ENCODE assay signal across 23 cellular contexts in genomic region chr11:12282676-12283075, GRCh38.
DNase-seq lines count a peak whose midpoint lies in the region; ATAC-seq and TF ChIP-seq lines count a peak whose summit lies in the region.
"Had no signal": no experiment of that assay in that cellular context is flagged by ENCODE, and none has a peak within 500 bp of the region (broad histone marks: within the 10 kb centered on the region; RNA-seq: fewer than 3 reads in every experiment).

No MANE protein-coding gene starts in this region.

- CTCF ChIA-PET in SK-N-SH (lab: Yijun Ruan, JAX) (interaction anchor here (0.5 to 19.2 kb wide), 29 partner anchors 7 to 727 kb away, joined by 3 to 488 read pairs (median 8); no protein-coding TSS in a partner anchor), Panc1 (lab: Charles Lee) (interaction anchor here (0.6 to 0.8 kb wide), 3 partner anchors 37 to 450 kb away, joined by 3 to 7 read pairs (median 4); no protein-coding TSS in a partner anchor)

- H3K9me3 Mint-ChIP-seq in chondrocyte (ENCODE audit: low read depth) = no peaks in the 10 kb centered on the region
- no peaks in the 10 kb centered on the region for H3K9me3 Mint-ChIP-seq in activated T-cell treated with anti-CD3 and anti-CD28 coated beads, Interleukin-2, amount 50 U/mL, for 24 hours
- H3K9me3 Mint-ChIP-seq: CD8-positive, alpha-beta T cell had no signal

- no TSS peak for BruUV-seq in Panc1 (replicated peaks; lab: Mats Ljungman, UMichigan)

- WGBS in SK-N-SH (ENCODE audit: low lambda C conversion rate) = 88% methylated on average over 6 of the region's 6 CpGs

- peaks cover 66% of the 10 kb centered on the region for H3F3A ChIP-seq in SK-N-SH (replicated peaks; ENCODE audit: insufficient read depth)

- H3K36me3 Mint-ChIP-seq in chondrocyte (ENCODE audit: low read depth) = no peaks in the 10 kb centered on the region
- no peaks in the 10 kb centered on the region for H3K36me3 Mint-ChIP-seq in activated T-cell treated with anti-CD3 and anti-CD28 coated beads, Interleukin-2, amount 50 U/mL, for 24 hours (ENCODE audit: low read depth)
- H3K36me3 Mint-ChIP-seq: CD8-positive, alpha-beta T cell had no signal

- H3K27me3 ChIP-seq in SK-N-SH (ENCODE audit: insufficient read depth) = no peaks in the 10 kb centered on the region
- H3K27me3 ChIP-seq in Panc1 (ENCODE audit: control insufficient read depth, insufficient read depth, low read length) = no peaks in the 10 kb centered on the region
- H3K27me3 ChIP-seq in skeletal muscle satellite cell (ENCODE audit: control insufficient read depth, insufficient read depth, low read length) = no peaks in the 10 kb centered on the region

- 0 out of 2 replicates have a peak overlapping the region, but pooled peaks have one; percentile 20 for H3K4me2 ChIP-seq in SK-N-SH
- H3K4me2 ChIP-seq in skeletal muscle satellite cell (ENCODE audit: low read length) = no peak overlapping the region

- peak overlapping the region; percentile 51 for H3K27ac Mint-ChIP-seq in chondrocyte (ENCODE audit: unreplicated experiment)
- H3K27ac Mint-ChIP-seq in activated T-cell treated with anti-CD3 and anti-CD28 coated beads, Interleukin-2, amount 50 U/mL, for 24 hours = no peak overlapping the region
- H3K27ac Mint-ChIP-seq: CD8-positive, alpha-beta T cell had no signal

- H2AFZ ChIP-seq in SK-N-SH (ENCODE audit: low read depth) = peak overlapping the region; percentile 54; the same call in 1 of the 2 replicates

- no peak for DNase-seq in SK-N-SH
- DNase-seq in Panc1 (ENCODE audit: low read depth, low spot score) = no peak
- no peak for DNase-seq in chondrocyte (ENCODE audit: low spot score)
- no peak for DNase-seq in activated T-cell treated with anti-CD3 and anti-CD28 coated beads, Interleukin-2, amount 50 U/mL, for 24 hours
- DNase-seq in NCI-H446 treated with DMSO at 0.1 percent for 48 hours (lab: John Stamatoyannopoulos, UW) = no peak
- DNase-seq in NCI-H1105 treated with DMSO at 0.1 percent for 48 hours (lab: John Stamatoyannopoulos, UW) = no peak
- DNase-seq: AML-193, C1 segment of cervical spinal cord, DND-41, MM.1S, NCI-H1048, NCI-H146, NCI-H2029, NCI-H345, NCI-H524 treated with DMSO at 0.1 percent for 48 hours, OCI-M1, SHP77 had no signal

- H3K9me3 ChIP-seq in SK-N-SH (no peaks in the 10 kb centered on the region), Panc1 (ENCODE audit: control insufficient read depth, insufficient read depth, low read depth, low read length) (no peaks in the 10 kb centered on the region), skeletal muscle satellite cell (replicated peaks; ENCODE audit: low read length) (no peaks in the 10 kb centered on the region)

- H3K4me1 Mint-ChIP-seq in chondrocyte (ENCODE audit: low read depth) = peaks cover 89% of the 10 kb centered on the region
- H3K4me1 Mint-ChIP-seq in activated T-cell treated with anti-CD3 and anti-CD28 coated beads, Interleukin-2, amount 50 U/mL, for 24 hours (ENCODE audit: low read depth) = peaks cover 21% of the 10 kb centered on the region

- H4K20me1 ChIP-seq in SK-N-SH (ENCODE audit: insufficient read depth) = no peaks in the 10 kb centered on the region

- H3K9me2 ChIP-seq in SK-N-SH = no peaks in the 10 kb centered on the region

- H3K4me3 ChIP-seq in SK-N-SH (ENCODE audit: low read depth in 2 of 2, low read length in 1 of 2) (no peak overlapping the region), Panc1 (ENCODE audit: low read depth in 2 of 2, low read length in 2 of 2) (no peak overlapping the region), skeletal muscle satellite cell (ENCODE audit: low read length) (no peak overlapping the region)
- H3K4me3 ChIP-seq: GM12878, K562 had no signal

- no peak for TF ChIP-seq EP300 in SK-N-SH (IDR thresholded peaks at IDR 0.05; ENCODE audit: borderline replicate concordance in 1 of 2, low read depth in 1 of 2, low read length in 1 of 2)

- ATAC-seq in SK-N-SH treated with all-trans-retinoic acid at 6 μM for 48 hours (no peak), Panc1 (no peak)
- ATAC-seq: CD8-positive, alpha-beta T cell had no signal

- H3K4me1 ChIP-seq in SK-N-SH (ENCODE audit: control insufficient read depth in 1 of 2, insufficient read depth in 2 of 2, low read depth in 1 of 2, low read length in 1 of 2) (peaks cover 14 to 36% of the 10 kb centered on the region in 2 experiments), Panc1 (ENCODE audit: control insufficient read depth, insufficient read depth, low read length) (peaks cover 34% of the 10 kb centered on the region), skeletal muscle satellite cell (ENCODE audit: control insufficient read depth, insufficient read depth, low read length) (peaks cover 64% of the 10 kb centered on the region)

- H3K4me3 Mint-ChIP-seq in chondrocyte (ENCODE audit: unreplicated experiment) = no peak overlapping the region
- H3K4me3 Mint-ChIP-seq in activated T-cell treated with anti-CD3 and anti-CD28 coated beads, Interleukin-2, amount 50 U/mL, for 24 hours = no peak overlapping the region
- H3K4me3 Mint-ChIP-seq: CD8-positive, alpha-beta T cell had no signal

- TF ChIP-seq RAD21 in SK-N-SH (IDR thresholded peaks at IDR 0.05; ENCODE audit: low read length) = no peak

- H3K36me3 ChIP-seq in SK-N-SH (replicated peaks in 1 of 2; ENCODE audit: control insufficient read depth in 1 of 2, insufficient read depth in 2 of 2, low read length in 1 of 2) (no peaks in the 10 kb centered on the region), Panc1 (ENCODE audit: control insufficient read depth, insufficient read depth, low read length) (no peaks in the 10 kb centered on the region), skeletal muscle satellite cell (ENCODE audit: insufficient read depth, low read length) (no peaks in the 10 kb centered on the region)

- peak overlapping the region; percentile 56; the same call in 1 of the 2 replicates for H3K9ac ChIP-seq in SK-N-SH
- H3K9ac ChIP-seq in skeletal muscle satellite cell (ENCODE audit: low read depth, low read length) = peak overlapping the region; percentile 60

- POLR2A ChIA-PET in SK-N-SH (lab: Yijun Ruan, JAX) (no interaction called here), Panc1 (lab: Charles Lee) (no interaction called here)

- TF ChIP-seq CTCF in SK-N-SH (IDR thresholded peaks at IDR 0.05) = no peak
- no peak for TF ChIP-seq CTCF in Panc1 (IDR thresholded peaks at IDR 0.05)
- no peak for TF ChIP-seq CTCF in chondrocyte (IDR thresholded peaks at IDR 0.05)

- H3K27ac ChIP-seq in SK-N-SH (ENCODE audit: low read depth in 2 of 2, low read length in 1 of 2) = peak overlapping the region in 1 of 2 experiments; percentile 100; a peak in 2 of 4 replicates
- peak overlapping the region; percentile 18 for H3K27ac ChIP-seq in Panc1 (ENCODE audit: low read length)
- H3K27ac ChIP-seq: 22Rv1 had no signal

- intact Hi-C loops in Panc1 (cut with micrococcal nuclease; ENCODE audit: unreplicated experiment) = loop anchor here (5.0 kb wide), 1 partner anchor 485 kb away; no protein-coding TSS in a partner anchor

- H3K79me2 ChIP-seq in SK-N-SH (ENCODE audit: insufficient read depth) = peaks cover 43% of the 10 kb centered on the region

- H3K27me3 Mint-ChIP-seq in chondrocyte (ENCODE audit: low read depth) = no peaks in the 10 kb centered on the region
- no peaks in the 10 kb centered on the region for H3K27me3 Mint-ChIP-seq in activated T-cell treated with anti-CD3 and anti-CD28 coated beads, Interleukin-2, amount 50 U/mL, for 24 hours

- in situ Hi-C loops in Panc1 (cut with HindIII; ENCODE audit: low pct_unique_long_range_greater_than_20kb, low sequenced_read_pairs) = no loop called here

TF ChIP-seq in SK-N-SH, 30 proteins besides CTCF, POLR2A, EP300 and RAD21 (continues in another document):
- no peak for TF ChIP-seq USF2 (IDR thresholded peaks at IDR 0.05; ENCODE audit: borderline replicate concordance, low read depth, low read length)
- TF ChIP-seq SIN3A (IDR thresholded peaks at IDR 0.05; ENCODE audit: borderline replicate concordance, low read depth, low read length) = no peak
- no peak for TF ChIP-seq RFX5 (IDR thresholded peaks at IDR 0.05; ENCODE audit: low read length)
- no peak for TF ChIP-seq ELF1 (IDR thresholded peaks at IDR 0.05)
- no peak for TF ChIP-seq CHD2 (IDR thresholded peaks at IDR 0.05; ENCODE audit: low read length, partially characterized antibody)

TF ChIP-seq in SK-N-SH treated with all-trans-retinoic acid at 6 μM for 48 hours, 23 proteins besides CTCF, POLR2A, EP300 and RAD21 (continues in another document):
- TF ChIP-seq SNAI2 (CRISPR knock-in tag; IDR thresholded peaks at IDR 0.05) = no peak
- no peak for TF ChIP-seq POU6F1 (CRISPR knock-in tag; IDR thresholded peaks at IDR 0.05; ENCODE audit: borderline replicate concordance, low read depth)
- no peak for TF ChIP-seq ZFP30 (CRISPR knock-in tag; IDR thresholded peaks at IDR 0.05)
- TF ChIP-seq ZFP3 (CRISPR knock-in tag; IDR thresholded peaks at IDR 0.05) = no peak
- TF ChIP-seq GLIS3 (CRISPR knock-in tag; IDR thresholded peaks at IDR 0.05) = no peak
- TF ChIP-seq PPARA (CRISPR knock-in tag; IDR thresholded peaks at IDR 0.05; ENCODE audit: borderline replicate concordance) = no peak
- no peak for TF ChIP-seq CSDC2 (CRISPR knock-in tag; IDR thresholded peaks at IDR 0.05)
- TF ChIP-seq PATZ1 (CRISPR knock-in tag; IDR thresholded peaks at IDR 0.05; ENCODE audit: borderline replicate concordance) = no peak
